ENCODE assay signal across 17 cellular contexts in genomic region chr11:123360267-123360936, GRCh38.
DNase-seq lines count a peak whose midpoint lies in the region; ATAC-seq and TF ChIP-seq lines count a peak whose summit lies in the region.
"Had no signal": no experiment of that assay in that cellular context is flagged by ENCODE, and none has a peak within 500 bp of the region (broad histone marks: within the 10 kb centered on the region; RNA-seq: fewer than 3 reads in every experiment).

No MANE protein-coding gene starts in this region.

- peaks cover 8 to 10% of the 10 kb centered on the region in 2 donors for H3K36me3 Mint-ChIP-seq in activated T-cell treated with anti-CD3 and anti-CD28 coated beads, Interleukin-2, amount 50 U/mL, for 72 hours (ENCODE audit: insufficient read depth in 2 of 2)
- peaks cover 8% of the 10 kb centered on the region for H3K36me3 Mint-ChIP-seq in activated naive CD8-positive, alpha-beta T cell treated with anti-CD3 and anti-CD28 coated beads for 36 hours
- H3K36me3 Mint-ChIP-seq in nephron progenitor cell (ENCODE audit: low read depth) = no peaks in the 10 kb centered on the region
- peaks cover 8% of the 10 kb centered on the region for H3K36me3 Mint-ChIP-seq in activated CD8-positive, alpha-beta T cell treated with anti-CD3 and anti-CD28 coated beads, Interleukin-2, amount 10 ng/mL, durations not matched to agents 7 days and 5 days (ENCODE audit: low read depth)

- no peak for DNase-seq in activated T-cell treated with anti-CD3 and anti-CD28 coated beads, Interleukin-2, amount 50 U/mL, for 72 hours
- DNase-seq in activated T-cell treated with anti-CD3 and anti-CD28 coated beads for 4 hours = no peak
- DNase-seq in SK-N-MC (ENCODE audit: low read depth, low spot score) = no peak
- no peak for DNase-seq in activated naive CD8-positive, alpha-beta T cell treated with anti-CD3 and anti-CD28 coated beads for 36 hours
- no peak for DNase-seq in nephron progenitor cell
- no peak for DNase-seq in H4 (ENCODE audit: low spot score)
- no peak for DNase-seq in activated CD8-positive, alpha-beta T cell treated with anti-CD3 and anti-CD28 coated beads, Interleukin-2, amount 10 ng/mL, durations not matched to agents 7 days and 5 days
- no peak for DNase-seq in DMS79 (lab: John Stamatoyannopoulos, UW)
- DNase-seq: ACHN; Calu3; CD4-positive, alpha-beta T cell; GM23248; NCI-H146; NCI-H2081 treated with DMSO at 0.1 percent for 48 hours; NCI-H524 treated with DMSO at 0.1 percent for 48 hours; OCI-M1; RPMI8226 had no signal

- ATAC-seq in activated T-cell treated with anti-CD3 and anti-CD28 coated beads, Interleukin-2, amount 50 U/mL, for 72 hours (replicated peaks in 1 of 2) = no peak
- ATAC-seq in activated CD8-positive, alpha-beta T cell treated with anti-CD3 and anti-CD28 coated beads, Interleukin-2, amount 10 ng/mL, durations not matched to agents 7 days and 5 days = no peak

- no peak overlapping the region for H3K9ac ChIP-seq in SK-N-MC (ENCODE audit: insufficient read length)
- H3K9ac ChIP-seq: GM23248 had no signal

- CTCF ChIA-PET in activated CD8-positive, alpha-beta T cell treated with anti-CD3 and anti-CD28 coated beads, Interleukin-2, amount 10 ng/mL, durations not matched to agents 7 days and 5 days (lab: Charles Lee) = interaction anchor here (1.2 to 2.4 kb wide), 5 partner anchors 10 to 257 kb away, joined by 3 to 14 read pairs (median 5); no protein-coding TSS in a partner anchor

- peak overlapping the region; percentile 39 for H3K27ac ChIP-seq in SK-N-MC
- H3K27ac ChIP-seq: GM23248 had no signal

- H3K36me3 ChIP-seq in SK-N-MC (ENCODE audit: insufficient read depth, low read length) = no peaks in the 10 kb centered on the region

- no peaks in the 10 kb centered on the region for H3K9me3 ChIP-seq in SK-N-MC (ENCODE audit: low read depth, low read length)

- TF ChIP-seq CTCF in nephron progenitor cell (IDR thresholded peaks at IDR 0.05) = no peak

- no peaks in the 10 kb centered on the region for H3K9me3 Mint-ChIP-seq in activated T-cell treated with anti-CD3 and anti-CD28 coated beads, Interleukin-2, amount 50 U/mL, for 72 hours
- H3K9me3 Mint-ChIP-seq in activated naive CD8-positive, alpha-beta T cell treated with anti-CD3 and anti-CD28 coated beads for 36 hours = no peaks in the 10 kb centered on the region
- no peaks in the 10 kb centered on the region for H3K9me3 Mint-ChIP-seq in nephron progenitor cell
- H3K9me3 Mint-ChIP-seq in activated CD8-positive, alpha-beta T cell treated with anti-CD3 and anti-CD28 coated beads, Interleukin-2, amount 10 ng/mL, durations not matched to agents 7 days and 5 days (ENCODE audit: insufficient read depth) = no peaks in the 10 kb centered on the region
- H3K9me3 Mint-ChIP-seq: CD4-positive, alpha-beta T cell had no signal

- peak overlapping the region; percentile 77 to 94 for H3K4me3 Mint-ChIP-seq in activated T-cell treated with anti-CD3 and anti-CD28 coated beads, Interleukin-2, amount 50 U/mL, for 72 hours
- peak overlapping the region; percentile 13 for H3K4me3 Mint-ChIP-seq in activated naive CD8-positive, alpha-beta T cell treated with anti-CD3 and anti-CD28 coated beads for 36 hours
- H3K4me3 Mint-ChIP-seq in nephron progenitor cell = peak overlapping the region; percentile 9
- H3K4me3 Mint-ChIP-seq in activated CD8-positive, alpha-beta T cell treated with anti-CD3 and anti-CD28 coated beads, Interleukin-2, amount 10 ng/mL, durations not matched to agents 7 days and 5 days = no peak overlapping the region

- POLR2A ChIA-PET in activated CD8-positive, alpha-beta T cell treated with anti-CD3 and anti-CD28 coated beads, Interleukin-2, amount 10 ng/mL, durations not matched to agents 7 days and 5 days (lab: Charles Lee) = no interaction called here

- peaks cover 61% of the 10 kb centered on the region for H3K4me1 Mint-ChIP-seq in activated T-cell treated with anti-CD3 and anti-CD28 coated beads, Interleukin-2, amount 50 U/mL, for 72 hours (ENCODE audit: low read depth)
- peaks cover 39% of the 10 kb centered on the region for H3K4me1 Mint-ChIP-seq in activated naive CD8-positive, alpha-beta T cell treated with anti-CD3 and anti-CD28 coated beads for 36 hours
- H3K4me1 Mint-ChIP-seq in nephron progenitor cell = peaks cover 40% of the 10 kb centered on the region
- H3K4me1 Mint-ChIP-seq in activated CD8-positive, alpha-beta T cell treated with anti-CD3 and anti-CD28 coated beads, Interleukin-2, amount 10 ng/mL, durations not matched to agents 7 days and 5 days (ENCODE audit: low read depth) = peaks cover 51% of the 10 kb centered on the region

- no peak overlapping the region for H3K27ac Mint-ChIP-seq in activated T-cell treated with anti-CD3 and anti-CD28 coated beads, Interleukin-2, amount 50 U/mL, for 72 hours
- H3K27ac Mint-ChIP-seq in activated naive CD8-positive, alpha-beta T cell treated with anti-CD3 and anti-CD28 coated beads for 36 hours = no peak overlapping the region
- no peak overlapping the region for H3K27ac Mint-ChIP-seq in nephron progenitor cell
- no peak overlapping the region for H3K27ac Mint-ChIP-seq in activated CD8-positive, alpha-beta T cell treated with anti-CD3 and anti-CD28 coated beads, Interleukin-2, amount 10 ng/mL, durations not matched to agents 7 days and 5 days
- H3K27ac Mint-ChIP-seq: CD4-positive, alpha-beta T cell had no signal

- H3K27me3 Mint-ChIP-seq in activated T-cell treated with anti-CD3 and anti-CD28 coated beads, Interleukin-2, amount 50 U/mL, for 72 hours (ENCODE audit: low read depth) = peaks cover 58% of the 10 kb centered on the region
- H3K27me3 Mint-ChIP-seq in activated naive CD8-positive, alpha-beta T cell treated with anti-CD3 and anti-CD28 coated beads for 36 hours = peaks cover 80% of the 10 kb centered on the region
- peaks cover 59% of the 10 kb centered on the region for H3K27me3 Mint-ChIP-seq in nephron progenitor cell (ENCODE audit: low read depth, poor library complexity)
- peaks cover 22% of the 10 kb centered on the region for H3K27me3 Mint-ChIP-seq in activated CD8-positive, alpha-beta T cell treated with anti-CD3 and anti-CD28 coated beads, Interleukin-2, amount 10 ng/mL, durations not matched to agents 7 days and 5 days (ENCODE audit: low read depth)

- peak overlapping the region; percentile 25 for H3K4me3 ChIP-seq in SK-N-MC
- H3K4me3 ChIP-seq: GM23248 had no signal
